ENCODE assay signal across 10 cellular contexts in the genomic region with DNA sequence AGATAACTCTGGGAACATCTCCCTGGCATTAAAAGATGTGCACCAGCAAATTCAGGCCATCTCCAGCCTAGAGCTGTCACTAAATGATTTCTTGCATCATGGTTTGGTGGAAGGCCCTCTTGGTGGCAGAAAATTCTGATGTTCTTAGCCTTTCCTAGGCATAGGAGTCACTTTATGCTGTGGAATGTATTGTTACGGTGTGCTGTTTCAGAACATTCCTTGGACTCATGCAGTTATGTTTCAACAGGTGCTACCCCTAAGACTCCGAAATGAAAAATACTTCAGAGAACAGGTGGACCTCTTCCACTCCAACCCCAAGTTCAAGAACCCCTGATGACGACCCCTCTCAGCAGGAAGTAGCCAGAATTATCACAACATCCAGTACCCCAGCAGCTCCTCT. TPM values are rescaled to one million over a fixed set of nuclear protein-coding genes. Genes with fewer than 3 reads are reported as not detected.
DNase-seq lines count a peak whose midpoint lies in the region; FAIRE-seq and TF ChIP-seq lines count a peak whose summit lies in the region.
"Had no signal": no experiment of that assay in that cellular context is flagged by ENCODE, and none has a peak within 500 bp of the region (broad histone marks: within the 10 kb centered on the region; RNA-seq: fewer than 3 reads in every experiment).

No MANE protein-coding gene starts in this region.

- H3K27ac ChIP-seq in mammary epithelial cell (ENCODE audit: insufficient read depth, low read depth, low read length), result no peak overlapping the region

- no peak overlapping the region for H2AFZ ChIP-seq in mammary epithelial cell (ENCODE audit: low read depth, low read length)

- in situ Hi-C loops in mammary epithelial cell (cut with MboI; ENCODE audit: low sequenced_read_pairs in 2 of 2), result loop anchor here in 1 of 2 donors (25.0 kb wide), 1 partner anchor 553 kb away; no protein-coding TSS in a partner anchor

- H4K20me1 ChIP-seq in mammary epithelial cell (ENCODE audit: insufficient read depth, low read length), result no peaks in the 10 kb centered on the region

- dilution Hi-C loops in mammary epithelial cell (cut with HindIII; ENCODE audit: low sequenced_read_pairs), result no loop called here

- peaks cover 48% of the 10 kb centered on the region for H3K4me1 Mint-ChIP-seq in nephron

- no peak for FAIRE-seq in GM19239 (lab: Jason Lieb, UNC)
- FAIRE-seq in frontal cortex (lab: Jason Lieb, UNC), result no peak

- no peaks in the 10 kb centered on the region for H3K27me3 Mint-ChIP-seq in nephron (ENCODE audit: low read depth)

- H3K9ac ChIP-seq in mammary epithelial cell (ENCODE audit: insufficient read depth, low read length), result no peak overlapping the region

- no TSS peak for BruUV-seq in mammary epithelial cell (replicated peaks; lab: Mats Ljungman, UMichigan)

- no peaks in the 10 kb centered on the region for H3K36me3 ChIP-seq in mammary epithelial cell (ENCODE audit: insufficient read depth, low read length)

- WGBS in mammary epithelial cell (ENCODE audit: low coverage, missing lambda C conversion rate), result 51% methylated on average over 3 of the region's 3 CpGs

- H3K4me3 ChIP-seq in AG10803 (ENCODE audit: low read length) (no peak overlapping the region), mammary epithelial cell (replicated peaks in 1 of 3; ENCODE audit: insufficient read depth in 1 of 3, low read depth in 2 of 3, low read length in 3 of 3) (no peak overlapping the region)
- H3K4me3 ChIP-seq in Jurkat, Clone E6-1 (ENCODE audit: low read length), result no peak overlapping the region

- H3K4me1 ChIP-seq in mammary epithelial cell (ENCODE audit: insufficient read depth, low read length), result no peaks in the 10 kb centered on the region

- peak overlapping the region in 1 of 3 experiments; percentile 42 for H3K4me3 Mint-ChIP-seq in nephron

- H3K9me3 ChIP-seq in mammary epithelial cell (replicated peaks; ENCODE audit: insufficient read depth, low read length), result no peaks in the 10 kb centered on the region

- no peaks in the 10 kb centered on the region for H3K79me2 ChIP-seq in mammary epithelial cell (ENCODE audit: insufficient read depth, low read length)

- H3K36me3 Mint-ChIP-seq in nephron (ENCODE audit: low read depth), result no peaks in the 10 kb centered on the region

- TF ChIP-seq CTCF in AG10803 (conservative IDR thresholded peaks at IDR 0.05; ENCODE audit: low read length), result peak; percentile 26
- TF ChIP-seq CTCF in mammary epithelial cell (conservative IDR thresholded peaks at IDR 0.05 in 1 of 2, IDR thresholded peaks at IDR 0.05 in 1 of 2; ENCODE audit: extremely low read depth in 1 of 2, insufficient read depth in 1 of 2, low read depth in 1 of 2, low read length in 2 of 2), result peak; percentile 36 to 46
- peak; percentile 17 to 43 (median 37) for TF ChIP-seq CTCF in nephron (IDR thresholded peaks at IDR 0.05; ENCODE audit: unreplicated experiment in 3 of 3)

- H3K9me3 Mint-ChIP-seq in nephron, result peaks cover 4% of the 10 kb centered on the region

- H3K27ac Mint-ChIP-seq in nephron, result peak overlapping the region; percentile 88 to 94 (median 89)

- CTCF ChIA-PET in mammary epithelial cell (lab: Charles Lee; ENCODE audit: low non-redundant PET), result no interaction called here

- intact Hi-C loops in mammary epithelial cell (cut with micrococcal nuclease), result no loop called here

- peak; percentile 9 for DNase-seq in AG10803 (ENCODE audit: low read depth)
- peak; percentile 32 for DNase-seq in Jurkat, Clone E6-1 (ENCODE audit: low read depth, low spot score)
- DNase-seq in mammary epithelial cell, result no peak
- no peak for DNase-seq in AG08395 (ENCODE audit: low spot score)
- DNase-seq in NCI-H1092 treated with DMSO at 0.1 percent for 48 hours (lab: John Stamatoyannopoulos, UW), result no peak
- no peak for DNase-seq in GM19239 (ENCODE audit: insufficient read length, low spot score)
- no peak for DNase-seq in frontal cortex (ENCODE audit: low spot score in 2 of 2)
- DNase-seq: activated CD4-positive, alpha-beta T cell treated with anti-CD3 and anti-CD28 coated beads for 48 hours; DMS79 had no signal

- no peaks in the 10 kb centered on the region for H3K27me3 ChIP-seq in mammary epithelial cell (ENCODE audit: insufficient read depth, low read length)

- no peak overlapping the region for H3K4me2 ChIP-seq in mammary epithelial cell (ENCODE audit: insufficient read depth, low read depth, low read length)

RNA-seq across cellular contexts. Expression of gene PAPSS1, which starts 20.3 kb away (rescaled TPM):
- polyA plus RNA-seq in Jurkat, Clone E6-1 (2012; ENCODE audit: insufficient read depth, insufficient read length), result 101 TPM
- total RNA-seq in mammary epithelial cell (10 to 100 TPM; 68.5 to 94.7 TPM), frontal cortex (115 TPM)
- polyA plus RNA-seq in mammary epithelial cell, result 113 TPM
- 95.7 TPM for polyA minus RNA-seq in mammary epithelial cell

Comparison
In these comparisons a context has a peak if more than half of its experiments do, and no peak if none do; other contexts are left out.
1. DNase-seq: peak in AG10803 (single experiment) and Jurkat, Clone E6-1 (single experiment); none in mammary epithelial cell (single experiment), AG08395 (single experiment), NCI-H1092 treated with DMSO at 0.1 percent for 48 hours (single experiment), GM19239 (single experiment) and frontal cortex (0 of 2).
2. Peak in every context shown above with its lines, with median percentiles within 50 percentile points of each other: CTCF ChIP-seq.